In the genomic region with DNA sequence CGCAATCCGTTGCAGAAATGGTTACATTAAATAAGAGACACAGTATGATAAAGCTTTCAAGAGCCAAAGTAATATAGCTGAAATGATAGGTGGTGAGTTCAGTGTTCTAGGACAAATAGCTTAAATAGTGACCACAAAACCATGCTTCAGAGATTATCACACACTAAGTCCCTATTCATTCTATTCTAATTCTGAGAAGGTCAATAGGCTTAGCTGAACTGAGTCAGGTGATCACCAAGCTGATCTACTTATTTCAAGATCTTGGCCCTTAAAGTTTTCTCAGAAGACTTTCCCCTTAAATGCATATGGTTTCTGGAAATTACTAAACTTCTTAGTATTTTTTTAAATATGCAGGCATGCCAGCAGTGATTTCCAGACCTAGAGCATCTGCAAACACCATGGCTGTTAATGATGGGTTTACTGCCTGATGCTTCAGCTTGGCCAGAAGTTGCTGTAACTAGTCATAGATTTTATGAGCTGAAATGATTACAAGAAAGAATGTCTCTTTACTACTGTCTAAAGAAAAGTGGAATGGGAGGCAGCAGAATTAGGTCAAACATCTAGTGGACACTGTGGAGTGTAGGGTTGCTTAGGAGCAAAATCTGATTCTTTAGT, we compare ENCODE assay signal across 25 cellular contexts.
"Had no signal": no experiment of that assay in that cellular context is flagged by ENCODE, and none has a peak within 500 bp of the region (broad histone marks: within the 10 kb centered on the region; RNA-seq: fewer than 3 reads in every experiment).

No MANE protein-coding gene starts in this region.

- DNase-seq: cortex of kidney; dorsolateral prefrontal cortex; effector CD8-positive, alpha-beta T cell; foreskin melanocyte; head of caudate nucleus; hippocampal formation; left colon; left ventricle myocardium superior; mesenchymal stem cell; midbrain; occipital lobe; right lobe of liver; spleen; stimulated activated CD4-positive, alpha-beta T cell treated with anti-CD3 and anti-CD28 coated beads, Interleukin-15, amount 100 ng/mL, for 24 hours; stimulated activated CD4-positive, alpha-beta T cell treated with anti-CD3 and anti-CD28 coated beads, Interleukin-1b, Interleukin-23, amount 100 ng/mL, for 48 hours; stimulated activated CD4-positive, alpha-beta T cell treated with anti-CD3 and anti-CD28 coated beads, Interleukin-4, amount 100 ng/mL, for 24 hours; thyroid gland had no signal

- H3K4me1 Mint-ChIP-seq: stimulated activated memory B cell treated with anti-CD40 and anti-IgM and Interleukin-4, amounts not matched to agents 10 μg/mL and 1 μg/mL and 100 μg/mL, for 72 hours had no signal

- H3K9me3 Mint-ChIP-seq: natural killer cell treated with Interleukin-12 subunit alpha and Interleukin-12 subunit beta and Interleukin-15 and Interleukin-18, amount 100 ng/mL, for 72 hours; stimulated activated memory B cell treated with anti-CD40 and anti-IgM and Interleukin-4, amounts not matched to agents 10 μg/mL and 1 μg/mL and 100 μg/mL, for 72 hours had no signal

- H3K79me2 ChIP-seq: parathyroid adenoma had no signal

- ATAC-seq: left colon; left ventricle myocardium superior; natural killer cell treated with Interleukin-12 subunit alpha and Interleukin-12 subunit beta and Interleukin-15 and Interleukin-18, amount 100 ng/mL, for 72 hours; right lobe of liver; stimulated activated memory B cell treated with anti-CD40 and anti-IgM and Interleukin-4, amounts not matched to agents 10 μg/mL and 1 μg/mL and 100 μg/mL, for 72 hours had no signal

- H3K27ac Mint-ChIP-seq: natural killer cell treated with Interleukin-12 subunit alpha and Interleukin-12 subunit beta and Interleukin-15 and Interleukin-18, amount 100 ng/mL, for 72 hours; stimulated activated memory B cell treated with anti-CD40 and anti-IgM and Interleukin-4, amounts not matched to agents 10 μg/mL and 1 μg/mL and 100 μg/mL, for 72 hours; type B pancreatic cell had no signal

- H3K36me3 ChIP-seq: prostate gland, right lobe of liver, thyroid gland had no signal

- H3K36me3 Mint-ChIP-seq: natural killer cell treated with Interleukin-12 subunit alpha and Interleukin-12 subunit beta and Interleukin-15 and Interleukin-18, amount 100 ng/mL, for 72 hours; type B pancreatic cell had no signal

- H2AFZ ChIP-seq: parathyroid adenoma had no signal

- H3K27me3 Mint-ChIP-seq: stimulated activated memory B cell treated with anti-CD40 and anti-IgM and Interleukin-4, amounts not matched to agents 10 μg/mL and 1 μg/mL and 100 μg/mL, for 72 hours; type B pancreatic cell had no signal

- H3K27ac ChIP-seq: dorsolateral prefrontal cortex, epithelial cell of prostate, esophagus muscularis mucosa, parathyroid adenoma, prostate gland, right lobe of liver, spleen, thyroid gland had no signal

- H3K27me3 ChIP-seq: dorsolateral prefrontal cortex, esophagus muscularis mucosa, right lobe of liver, spleen, thyroid gland had no signal

- H3K4me1 ChIP-seq: parathyroid adenoma, prostate gland, right lobe of liver, spleen, thyroid gland had no signal

- H3K4me3 ChIP-seq: dorsolateral prefrontal cortex, esophagus muscularis mucosa, lung, prostate gland, right lobe of liver, spleen, thyroid gland had no signal

- H3K4me3 Mint-ChIP-seq: natural killer cell treated with Interleukin-12 subunit alpha and Interleukin-12 subunit beta and Interleukin-15 and Interleukin-18, amount 100 ng/mL, for 72 hours; stimulated activated memory B cell treated with anti-CD40 and anti-IgM and Interleukin-4, amounts not matched to agents 10 μg/mL and 1 μg/mL and 100 μg/mL, for 72 hours; type B pancreatic cell had no signal

- H3K9ac ChIP-seq: parathyroid adenoma had no signal

- H3K9me3 ChIP-seq: esophagus muscularis mucosa, prostate gland, thyroid gland had no signal
